ENCODE assay signal across 4 cellular contexts in the genomic region with DNA sequence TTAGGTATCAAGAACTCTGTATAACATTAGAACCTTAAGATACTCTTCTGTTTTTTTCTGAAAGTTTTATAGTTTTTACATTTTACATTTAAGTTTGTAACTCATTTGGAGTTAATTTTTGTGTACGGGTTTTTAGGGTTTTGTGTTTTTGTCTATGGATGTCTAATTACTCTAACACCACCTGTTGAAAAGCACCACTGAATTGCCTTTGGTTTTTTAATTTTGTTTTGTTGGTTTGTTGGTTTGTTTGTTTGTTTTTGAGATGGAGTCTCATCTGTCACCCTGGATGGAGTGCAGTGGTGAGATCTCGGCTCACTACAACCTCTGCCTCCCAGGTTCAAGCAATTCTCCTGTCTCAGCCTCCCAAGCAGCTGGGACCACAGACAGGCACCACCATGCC.
"Had no signal": no experiment of that assay in that cellular context is flagged by ENCODE, and none has a peak within 500 bp of the region (broad histone marks: within the 10 kb centered on the region; RNA-seq: fewer than 3 reads in every experiment).

No MANE protein-coding gene starts in this region.

- ATAC-seq: GM23338, HCT116 had no signal

- H3K36me3 ChIP-seq: HAP-1 had no signal

- H3K9me3 ChIP-seq: HAP-1 had no signal

- H3K4me3 ChIP-seq: GM23248, GM23338, HAP-1 had no signal

- H3K27ac ChIP-seq: GM23248 had no signal
